11 cellular contexts compared by ENCODE assay signal in the genomic region with DNA sequence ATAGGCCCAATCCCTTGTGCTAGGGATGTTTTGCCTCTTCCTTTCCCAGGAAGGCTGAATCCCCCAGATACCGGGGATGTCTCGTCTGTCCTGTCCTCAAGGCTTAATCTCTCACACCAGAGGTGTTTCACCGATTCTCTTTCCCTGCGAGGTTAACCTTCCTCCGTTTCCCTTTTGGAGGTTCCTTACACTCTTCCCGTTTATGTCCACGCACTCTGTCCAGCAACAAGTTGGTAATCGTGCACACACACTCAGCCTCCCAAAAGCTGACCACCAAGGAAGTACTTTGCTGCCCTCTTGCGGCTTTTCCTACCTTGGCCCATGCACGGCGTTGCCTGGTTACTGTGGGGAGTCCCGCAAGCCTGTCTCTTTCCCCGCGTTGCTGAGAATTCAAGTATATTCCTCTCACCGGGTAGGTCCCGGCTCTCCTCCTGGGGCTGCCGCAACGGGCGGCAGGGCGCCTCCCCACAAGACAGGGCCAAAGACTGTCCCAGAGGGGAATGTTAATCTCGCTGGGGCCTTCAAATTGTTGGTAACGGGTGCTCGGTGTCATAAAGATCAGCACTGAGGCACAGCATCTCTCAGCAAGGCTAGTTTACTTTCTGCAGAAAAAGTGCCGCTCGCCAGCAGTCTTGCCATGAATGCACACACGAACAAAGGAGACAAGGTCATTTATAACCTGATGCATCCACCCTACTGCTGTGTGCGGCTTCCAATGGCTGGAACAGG. TPM values are rescaled to one million over a fixed set of nuclear protein-coding genes. Genes with fewer than 3 reads are reported as not detected.
DNase-seq lines count a peak whose midpoint lies in the region; TF ChIP-seq lines count a peak whose summit lies in the region.
"Had no signal": no experiment of that assay in that cellular context is flagged by ENCODE, and none has a peak within 500 bp of the region (broad histone marks: within the 10 kb centered on the region; RNA-seq: fewer than 3 reads in every experiment).

No MANE protein-coding gene starts in this region.

- no peaks in the 10 kb centered on the region for H3K36me3 ChIP-seq in stomach
- H3K36me3 ChIP-seq: adrenal gland had no signal

- TF ChIP-seq CTCF in stomach (IDR thresholded peaks at IDR 0.05), result peak in 1 of 7 experiments; percentile 14

- H3K9me3 ChIP-seq in stomach, result no peaks in the 10 kb centered on the region
- H3K9me3 ChIP-seq: adrenal gland had no signal

- no peaks in the 10 kb centered on the region for H3K4me1 ChIP-seq in stomach
- H3K4me1 ChIP-seq: adrenal gland had no signal

- H3K4me3 ChIP-seq in stomach, result no peak overlapping the region
- H3K4me3 ChIP-seq: adrenal gland, SK-N-MC had no signal

- intact Hi-C loops in stomach (cut with DNase I; ENCODE audit: low total_unique reads), result no loop called here

- TF ChIP-seq POLR2A in stomach (IDR thresholded peaks at IDR 0.05), result no peak

- no peak for TF ChIP-seq EP300 in stomach (IDR thresholded peaks at IDR 0.05)

- WGBS in stomach, 5 donors, result 79 to 88% (median 84%) methylated on average over 26 to 27 of the region's 27 CpGs

- H3K27me3 ChIP-seq in stomach, result peaks cover 0 to 6% (median 0%) of the 10 kb centered on the region in 3 donors
- H3K27me3 ChIP-seq: adrenal gland had no signal

- DNase-seq in NCI-H524 (lab: John Stamatoyannopoulos, UW), result peak; percentile 7 to 10
- no peak for DNase-seq in NCI-H524 treated with DMSO at 0.1 percent for 48 hours (lab: John Stamatoyannopoulos, UW)
- DNase-seq in NCI-H748 treated with DMSO at 0.1 percent for 48 hours (lab: John Stamatoyannopoulos, UW), result peak; percentile 84
- DNase-seq in dermis blood vessel endothelial cell, result peak; percentile 20
- DNase-seq in stomach, result peak; percentile 60
- DNase-seq in T-helper 1 cell, result no peak
- no peak for DNase-seq in kidney glomerular epithelial cell (lab: John Stamatoyannopoulos, UW)
- DNase-seq in middle frontal gyrus (ENCODE audit: extremely low spot score, low spot score), result no peak
- DNase-seq: CD4-positive, alpha-beta memory T cell had no signal

- H3K27ac ChIP-seq in stomach, result no peak overlapping the region
- H3K27ac ChIP-seq: adrenal gland, SK-N-MC had no signal

RNA-seq across cellular contexts. Expression of a gene that starts 36.7 kb away (rescaled TPM):
- 0.05 TPM in 1 of 2 replicates, not detected in the other for total RNA-seq in dermis blood vessel endothelial cell
- total RNA-seq in stomach, result 10 to 100 TPM in 1 of 5 donors, 1 to 10 TPM in 2, not detected in 2; 2.8 to 11.3 (median 4.5) TPM
- polyA plus RNA-seq in stomach, result 1 to 10 TPM in 1 of 3 donors, under 1 TPM in 1, not detected in 1; 0.25 to 1.1 TPM
- total RNA-seq: CD4-positive, alpha-beta memory T cell had no signal
- polyA plus RNA-seq: CD4-positive, alpha-beta memory T cell had no signal

RNA-seq across cellular contexts. Expression of a gene that starts 47.4 kb away (rescaled TPM):
- total RNA-seq in dermis blood vessel endothelial cell (0.19 TPM in 1 of 2 replicates, not detected in the other), stomach (not detected)
- polyA plus RNA-seq in stomach, result not detected
- total RNA-seq: adrenal gland; CD4-positive, alpha-beta memory T cell had no signal
- polyA plus RNA-seq: adrenal gland; CD4-positive, alpha-beta memory T cell had no signal

Comparison
In these comparisons a context has a peak if more than half of its experiments do, and no peak if none do; other contexts are left out.
1. DNase-seq: peak in NCI-H524 (2 of 2), NCI-H748 treated with DMSO at 0.1 percent for 48 hours (single experiment), dermis blood vessel endothelial cell (single experiment) and stomach (single experiment); none in NCI-H524 treated with DMSO at 0.1 percent for 48 hours (single experiment), T-helper 1 cell (0 of 5), kidney glomerular epithelial cell (single experiment) and middle frontal gyrus (single experiment).